13 cellular contexts compared by ENCODE assay signal in the genomic region with DNA sequence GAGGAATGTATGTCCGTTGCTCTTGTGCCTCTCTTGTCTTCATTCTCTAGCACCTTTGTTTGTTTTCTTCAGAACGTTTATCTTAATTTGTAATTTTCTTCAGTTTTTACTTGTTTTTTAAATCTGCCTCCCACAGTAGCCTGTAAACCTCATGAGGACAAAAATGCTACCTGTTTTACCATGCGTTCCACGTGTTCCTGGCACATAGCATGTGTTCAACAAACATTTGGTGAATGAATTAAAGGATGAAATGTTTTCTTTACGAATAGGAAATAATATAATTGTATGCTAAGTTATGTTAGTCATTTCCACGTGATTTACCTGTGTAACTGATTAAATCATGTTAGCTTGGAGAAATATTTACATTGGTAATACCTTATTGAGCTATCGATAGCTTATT. TPM values are rescaled to one million over a fixed set of nuclear protein-coding genes. Genes with fewer than 3 reads are reported as not detected.
A peak's percentile ranks its signal among the peaks of the same experiment; 100 is the strongest.
DNase-seq lines count a peak whose midpoint lies in the region; ATAC-seq and TF ChIP-seq lines count a peak whose summit lies in the region.
"Had no signal": no experiment of that assay in that cellular context is flagged by ENCODE, and none has a peak within 500 bp of the region (broad histone marks: within the 10 kb centered on the region; RNA-seq: fewer than 3 reads in every experiment).

No MANE protein-coding gene starts in this region.

- peaks cover 6% of the 10 kb centered on the region for H3K9me3 Mint-ChIP-seq in CD4-positive, alpha-beta T cell
- peaks cover 13% of the 10 kb centered on the region for H3K9me3 Mint-ChIP-seq in activated naive CD8-positive, alpha-beta T cell treated with anti-CD3 and anti-CD28 coated beads, Interleukin-2, amount 50 U/mL, for 24 hours

- H3K27ac Mint-ChIP-seq in CD4-positive, alpha-beta T cell, result peak overlapping the region; percentile 94
- peak overlapping the region; percentile 64 for H3K27ac Mint-ChIP-seq in activated naive CD8-positive, alpha-beta T cell treated with anti-CD3 and anti-CD28 coated beads, Interleukin-2, amount 50 U/mL, for 24 hours

- POLR2A ChIA-PET in CD4-positive, alpha-beta T cell (lab: Charles Lee), result no interaction called here

- H3K4me3 Mint-ChIP-seq in CD4-positive, alpha-beta T cell, result peak overlapping the region; percentile 99
- peak overlapping the region; percentile 97 for H3K4me3 Mint-ChIP-seq in activated naive CD8-positive, alpha-beta T cell treated with anti-CD3 and anti-CD28 coated beads, Interleukin-2, amount 50 U/mL, for 24 hours

- no peaks in the 10 kb centered on the region for H3K4me1 ChIP-seq in mesodermal cell (ENCODE audit: control insufficient read depth, insufficient read depth, low read length, poor library complexity, severe bottlenecking)

- no peak for TF ChIP-seq POLR2A in lower leg skin (IDR thresholded peaks at IDR 0.05)

- TF ChIP-seq CTCF in CD4-positive, alpha-beta T cell (IDR thresholded peaks at IDR 0.05), result no peak
- no peak for TF ChIP-seq CTCF in HL-60 (IDR thresholded peaks at IDR 0.05; ENCODE audit: insufficient read depth, low read length)
- TF ChIP-seq CTCF in lower leg skin (IDR thresholded peaks at IDR 0.05), result no peak

- intact Hi-C loops in CD4-positive, alpha-beta T cell (cut with DNase I, micrococcal nuclease), result loop anchor here (10.0 kb wide), 5 partner anchors 48 to 1308 kb away; partner anchors contain the start of genes LMBR1 (in 1 of the 2) and RNF32 (in 1 of the 2)
- intact Hi-C loops in lower leg skin (cut with DNase I; ENCODE audit: low total_unique reads), result no loop called here

- H3K27ac ChIP-seq in CD4-positive, alpha-beta T cell (ENCODE audit: low read depth, low read length), result no peak overlapping the region
- H3K27ac ChIP-seq in HL-60 (replicated peaks), result no peak overlapping the region; the same call in 1 of the 2 replicates
- no peak overlapping the region for H3K27ac ChIP-seq in mesodermal cell (ENCODE audit: low read depth, low read length, severe bottlenecking)
- H3K27ac ChIP-seq: adrenal gland, esophagus muscularis mucosa had no signal

- WGBS in mesodermal cell (ENCODE audit: insufficient coverage in 2 of 2), 2 experiments, result 92 to 97% methylated on average over 4 to 6 of the region's 7 CpGs
- 81 to 87% methylated on average over 7 of the region's 7 CpGs for WGBS in lower leg skin, 2 donors

- peaks cover 90% of the 10 kb centered on the region for H3K36me3 Mint-ChIP-seq in CD4-positive, alpha-beta T cell (ENCODE audit: low read depth)
- peaks cover 68% of the 10 kb centered on the region for H3K36me3 Mint-ChIP-seq in activated naive CD8-positive, alpha-beta T cell treated with anti-CD3 and anti-CD28 coated beads, Interleukin-2, amount 50 U/mL, for 24 hours (ENCODE audit: low read depth)

- DNase-seq in CD4-positive, alpha-beta T cell, result no peak
- no peak for DNase-seq in HL-60 (ENCODE audit: low read depth in 1 of 2, low spot score in 1 of 2)
- no peak for DNase-seq in activated naive CD8-positive, alpha-beta T cell treated with anti-CD3 and anti-CD28 coated beads, Interleukin-2, amount 50 U/mL, for 24 hours
- DNase-seq in NCI-H345 treated with DMSO at 0.1 percent for 48 hours (lab: John Stamatoyannopoulos, UW; ENCODE audit: unreplicated experiment), result no peak
- no peak for DNase-seq in lower leg skin (ENCODE audit: low spot score in 2 of 2)
- DNase-seq in effector CD4-positive, alpha-beta T cell, result no peak
- no peak for DNase-seq in NCI-H2227 (lab: John Stamatoyannopoulos, UW; ENCODE audit: unreplicated experiment)
- DNase-seq: adrenal gland; DMS79; NCI-H2227 treated with DMSO at 0.1 percent for 48 hours; stimulated activated CD4-positive, alpha-beta T cell treated with anti-CD3 and anti-CD28 coated beads, Interleukin-12 subunit alpha, Interleukin-12 subunit beta, amount 100 ng/mL, for 4 hours had no signal

- CTCF ChIA-PET in CD4-positive, alpha-beta T cell (lab: Charles Lee), result no interaction called here

- peaks cover 85% of the 10 kb centered on the region for H3K4me1 Mint-ChIP-seq in CD4-positive, alpha-beta T cell (ENCODE audit: low read depth)
- peaks cover 73% of the 10 kb centered on the region for H3K4me1 Mint-ChIP-seq in activated naive CD8-positive, alpha-beta T cell treated with anti-CD3 and anti-CD28 coated beads, Interleukin-2, amount 50 U/mL, for 24 hours

- no peaks in the 10 kb centered on the region for H3K27me3 ChIP-seq in CD4-positive, alpha-beta T cell (ENCODE audit: control insufficient read depth, insufficient read depth, low read length)
- H3K27me3 ChIP-seq in HL-60 (ENCODE audit: insufficient read depth, poor library complexity, severe bottlenecking), result no peaks in the 10 kb centered on the region
- H3K27me3 ChIP-seq: adrenal gland, esophagus muscularis mucosa had no signal

- no peaks in the 10 kb centered on the region for H3K27me3 Mint-ChIP-seq in CD4-positive, alpha-beta T cell
- H3K27me3 Mint-ChIP-seq in activated naive CD8-positive, alpha-beta T cell treated with anti-CD3 and anti-CD28 coated beads, Interleukin-2, amount 50 U/mL, for 24 hours, result no peaks in the 10 kb centered on the region

- H3K9me3 ChIP-seq in CD4-positive, alpha-beta T cell (ENCODE audit: control insufficient read depth, low read length), result peaks cover 10% of the 10 kb centered on the region
- H3K9me3 ChIP-seq in mesodermal cell (ENCODE audit: control insufficient read depth, low read length), result peaks cover 23% of the 10 kb centered on the region

- peaks cover 53% of the 10 kb centered on the region for H3K36me3 ChIP-seq in mesodermal cell (ENCODE audit: control insufficient read depth, insufficient read depth, low read length)
- H3K36me3 ChIP-seq: adrenal gland had no signal

- ATAC-seq in CD4-positive, alpha-beta T cell (ENCODE audit: poor library complexity), result no peak
- ATAC-seq in activated naive CD8-positive, alpha-beta T cell treated with anti-CD3 and anti-CD28 coated beads, Interleukin-2, amount 50 U/mL, for 24 hours, result no peak

- H3K4me3 ChIP-seq in HL-60 (replicated peaks; ENCODE audit: insufficient read depth, low read length) (peak overlapping the region; percentile 89; the same call in 1 of the 2 replicates), mesodermal cell (ENCODE audit: extremely low read depth, insufficient read depth, low read length, poor library complexity, severe bottlenecking) (peak overlapping the region; percentile 98), lower leg skin (ENCODE audit: low read depth, poor library complexity, severe bottlenecking) (no peak overlapping the region)

RNA-seq across cellular contexts. Expression of gene RBM33, which starts 2.2 kb away (rescaled TPM):
- 100 to 1,000 TPM; 178 to 184 TPM for total RNA-seq in CD4-positive, alpha-beta T cell
- 43.1 TPM for polyA plus RNA-seq in mesodermal cell (2013, experiment 1 of 2)
- 32.3 TPM for polyA plus RNA-seq in mesodermal cell (2013, experiment 2 of 2)
- total RNA-seq in lower leg skin, result 10 to 100 TPM; 35.8 to 83.9 (median 56.7) TPM
